In the genomic region with DNA sequence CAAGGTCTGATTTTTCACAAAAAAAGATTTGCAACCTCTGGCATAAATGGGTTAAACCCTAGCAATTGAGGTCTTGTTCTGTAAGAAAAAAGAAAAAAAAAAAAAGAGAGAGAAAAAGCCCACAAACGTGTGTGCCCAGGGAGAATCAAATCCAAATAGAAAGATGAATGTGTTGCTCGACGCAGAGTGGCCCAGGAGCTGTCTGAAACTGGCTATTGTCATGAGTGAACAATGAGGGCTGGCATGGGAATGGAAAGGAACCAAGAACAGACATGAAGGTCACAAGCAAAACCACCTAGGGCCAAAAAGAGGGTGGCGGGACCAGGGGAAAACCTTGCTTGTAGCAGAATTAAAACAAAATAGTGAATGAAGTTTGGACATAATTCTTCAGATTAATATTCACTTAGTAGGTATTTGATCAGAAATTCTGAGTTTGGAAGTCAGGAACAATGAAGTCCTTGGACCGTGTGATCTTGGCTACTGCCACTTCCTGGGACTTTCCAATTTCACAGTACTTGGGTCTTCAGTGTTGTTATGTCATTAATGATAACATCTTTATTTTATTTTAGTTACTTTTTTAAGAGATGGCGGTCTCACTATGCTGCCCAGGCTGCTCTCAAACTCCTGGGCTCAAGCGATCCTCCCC, we compare ENCODE assay signal across 1 cellular context.
TF ChIP-seq lines count a peak whose summit lies in the region.

No MANE protein-coding gene starts in this region.

TF ChIP-seq in K562, 482 proteins besides CTCF, POLR2A, EP300 and RAD21 (continued from another document):
- TF ChIP-seq RAD51 (IDR thresholded peaks at IDR 0.05; ENCODE audit: borderline replicate concordance, low read depth), result no peak
- TF ChIP-seq SUPT5H (IDR thresholded peaks at IDR 0.05), result peak; percentile 61; the same call in 1 of the 2 replicates
- 0 out of 2 replicates have a peak, but pooled peaks have one; percentile 2 for TF ChIP-seq GABPA (tag; conservative IDR thresholded peaks at IDR 0.05; ENCODE audit: low read depth)
- peak; percentile 15; the same call in 1 of the 2 replicates for TF ChIP-seq SOX6 (IDR thresholded peaks at IDR 0.05)
- 0 out of 4 replicates have a peak, but pooled peaks of 1 of the 2 experiments have one; percentile 38 for TF ChIP-seq ZNF639 (CRISPR knock-in tag; conservative IDR thresholded peaks at IDR 0.05 in 1 of 2, IDR thresholded peaks at IDR 0.05 in 1 of 2)
- TF ChIP-seq NBN (IDR thresholded peaks at IDR 0.05; ENCODE audit: low read depth), result 0 out of 2 replicates have a peak, but pooled peaks have one; percentile 24
- TF ChIP-seq, protein P1, sequence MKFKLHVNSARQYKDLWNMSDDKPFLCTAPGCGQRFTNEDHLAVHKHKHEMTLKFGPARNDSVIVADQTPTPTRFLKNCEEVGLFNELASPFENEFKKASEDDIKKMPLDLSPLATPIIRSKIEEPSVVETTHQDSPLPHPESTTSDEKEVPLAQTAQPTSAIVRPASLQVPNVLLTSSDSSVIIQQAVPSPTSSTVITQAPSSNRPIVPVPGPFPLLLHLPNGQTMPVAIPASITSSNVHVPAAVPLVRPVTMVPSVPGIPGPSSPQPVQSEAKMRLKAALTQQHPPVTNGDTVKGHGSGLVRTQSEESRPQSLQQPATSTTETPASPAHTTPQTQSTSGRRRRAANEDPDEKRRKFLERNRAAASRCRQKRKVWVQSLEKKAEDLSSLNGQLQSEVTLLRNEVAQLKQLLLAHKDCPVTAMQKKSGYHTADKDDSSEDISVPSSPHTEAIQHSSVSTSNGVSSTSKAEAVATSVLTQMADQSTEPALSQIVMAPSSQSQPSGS (CRISPR knock-in tag; IDR thresholded peaks at IDR 0.05), result no peak
- TF ChIP-seq POLR2B (IDR thresholded peaks at IDR 0.05; ENCODE audit: low read depth, partially characterized antibody), result peak; percentile 42
- 0 out of 2 replicates have a peak, but pooled peaks have one; percentile 59 for TF ChIP-seq POLR2AphosphoS2 (IDR thresholded peaks at IDR 0.05; ENCODE audit: low read length)
- TF ChIP-seq POLR2AphosphoS5 (IDR thresholded peaks at IDR 0.05; ENCODE audit: control insufficient read depth, insufficient read depth, low read depth, low read length), result 0 out of 2 replicates have a peak, but pooled peaks have one; percentile 9
- TF ChIP-seq YBX1 (IDR thresholded peaks at IDR 0.05), result no peak
- 0 out of 2 replicates have a peak, but pooled peaks have one; percentile 18 for TF ChIP-seq MXI1 (IDR thresholded peaks at IDR 0.05; ENCODE audit: low read depth, low read length)
- TF ChIP-seq HINFP (tag; conservative IDR thresholded peaks at IDR 0.05; ENCODE audit: low read depth), result 0 out of 2 replicates have a peak, but pooled peaks have one; percentile 20
- TF ChIP-seq, protein P2, sequence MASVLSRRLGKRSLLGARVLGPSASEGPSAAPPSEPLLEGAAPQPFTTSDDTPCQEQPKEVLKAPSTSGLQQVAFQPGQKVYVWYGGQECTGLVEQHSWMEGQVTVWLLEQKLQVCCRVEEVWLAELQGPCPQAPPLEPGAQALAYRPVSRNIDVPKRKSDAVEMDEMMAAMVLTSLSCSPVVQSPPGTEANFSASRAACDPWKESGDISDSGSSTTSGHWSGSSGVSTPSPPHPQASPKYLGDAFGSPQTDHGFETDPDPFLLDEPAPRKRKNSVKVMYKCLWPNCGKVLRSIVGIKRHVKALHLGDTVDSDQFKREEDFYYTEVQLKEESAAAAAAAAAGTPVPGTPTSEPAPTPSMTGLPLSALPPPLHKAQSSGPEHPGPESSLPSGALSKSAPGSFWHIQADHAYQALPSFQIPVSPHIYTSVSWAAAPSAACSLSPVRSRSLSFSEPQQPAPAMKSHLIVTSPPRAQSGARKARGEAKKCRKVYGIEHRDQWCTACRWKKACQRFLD (CRISPR knock-in tag; IDR thresholded peaks at IDR 0.05), result no peak
- peak; percentile 29 for TF ChIP-seq KDM5B (IDR thresholded peaks at IDR 0.05; ENCODE audit: insufficient replicate concordance, low read depth, low read length)
- no peak for TF ChIP-seq ZNF224 (CRISPR knock-in tag; IDR thresholded peaks at IDR 0.05)
- 0 out of 4 replicates have a peak, but pooled peaks of 1 of the 2 experiments have one; percentile 4 for TF ChIP-seq SIN3A (IDR thresholded peaks at IDR 0.05; ENCODE audit: borderline replicate concordance in 2 of 2, control insufficient read depth in 1 of 2, low read depth in 2 of 2, low read length in 2 of 2)
- TF ChIP-seq HDGF (IDR thresholded peaks at IDR 0.05), result peak; percentile 67; the same call in 1 of the 2 replicates
- peak in 1 of 2 experiments; percentile 11; a peak in 1 of 4 replicates for TF ChIP-seq HDAC1 (IDR thresholded peaks at IDR 0.05)
- TF ChIP-seq CHD1 (IDR thresholded peaks at IDR 0.05; ENCODE audit: low read length), result peak; percentile 63
- peak; percentile 15 to 20; a peak in 2 of 4 replicates for TF ChIP-seq MNT (conservative IDR thresholded peaks at IDR 0.05)
- no peak for TF ChIP-seq FIP1L1 (IDR thresholded peaks at IDR 0.05; ENCODE audit: low read depth, low read length, poor library complexity, severe bottlenecking)
- no peak for TF ChIP-seq SNRNP70 (optimal IDR thresholded peaks at IDR 0.05; ENCODE audit: low read depth, low read length)
- no peak for TF ChIP-seq PRDM10 (IDR thresholded peaks at IDR 0.05; ENCODE audit: partially characterized antibody)
- TF ChIP-seq, protein P3, sequence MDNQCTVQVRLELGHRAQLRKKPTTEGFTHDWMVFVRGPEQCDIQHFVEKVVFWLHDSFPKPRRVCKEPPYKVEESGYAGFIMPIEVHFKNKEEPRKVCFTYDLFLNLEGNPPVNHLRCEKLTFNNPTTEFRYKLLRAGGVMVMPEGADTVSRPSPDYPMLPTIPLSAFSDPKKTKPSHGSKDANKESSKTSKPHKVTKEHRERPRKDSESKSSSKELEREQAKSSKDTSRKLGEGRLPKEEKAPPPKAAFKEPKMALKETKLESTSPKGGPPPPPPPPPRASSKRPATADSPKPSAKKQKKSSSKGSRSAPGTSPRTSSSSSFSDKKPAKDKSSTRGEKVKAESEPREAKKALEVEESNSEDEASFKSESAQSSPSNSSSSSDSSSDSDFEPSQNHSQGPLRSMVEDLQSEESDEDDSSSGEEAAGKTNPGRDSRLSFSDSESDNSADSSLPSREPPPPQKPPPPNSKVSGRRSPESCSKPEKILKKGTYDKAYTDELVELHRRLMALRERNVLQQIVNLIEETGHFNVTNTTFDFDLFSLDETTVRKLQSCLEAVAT (IDR thresholded peaks at IDR 0.05), result peak; percentile 51 to 53
- TF ChIP-seq ZFX (CRISPR knock-in tag; IDR thresholded peaks at IDR 0.05), result peak; percentile 15; the same call in 1 of the 2 replicates
- TF ChIP-seq, protein P4, sequence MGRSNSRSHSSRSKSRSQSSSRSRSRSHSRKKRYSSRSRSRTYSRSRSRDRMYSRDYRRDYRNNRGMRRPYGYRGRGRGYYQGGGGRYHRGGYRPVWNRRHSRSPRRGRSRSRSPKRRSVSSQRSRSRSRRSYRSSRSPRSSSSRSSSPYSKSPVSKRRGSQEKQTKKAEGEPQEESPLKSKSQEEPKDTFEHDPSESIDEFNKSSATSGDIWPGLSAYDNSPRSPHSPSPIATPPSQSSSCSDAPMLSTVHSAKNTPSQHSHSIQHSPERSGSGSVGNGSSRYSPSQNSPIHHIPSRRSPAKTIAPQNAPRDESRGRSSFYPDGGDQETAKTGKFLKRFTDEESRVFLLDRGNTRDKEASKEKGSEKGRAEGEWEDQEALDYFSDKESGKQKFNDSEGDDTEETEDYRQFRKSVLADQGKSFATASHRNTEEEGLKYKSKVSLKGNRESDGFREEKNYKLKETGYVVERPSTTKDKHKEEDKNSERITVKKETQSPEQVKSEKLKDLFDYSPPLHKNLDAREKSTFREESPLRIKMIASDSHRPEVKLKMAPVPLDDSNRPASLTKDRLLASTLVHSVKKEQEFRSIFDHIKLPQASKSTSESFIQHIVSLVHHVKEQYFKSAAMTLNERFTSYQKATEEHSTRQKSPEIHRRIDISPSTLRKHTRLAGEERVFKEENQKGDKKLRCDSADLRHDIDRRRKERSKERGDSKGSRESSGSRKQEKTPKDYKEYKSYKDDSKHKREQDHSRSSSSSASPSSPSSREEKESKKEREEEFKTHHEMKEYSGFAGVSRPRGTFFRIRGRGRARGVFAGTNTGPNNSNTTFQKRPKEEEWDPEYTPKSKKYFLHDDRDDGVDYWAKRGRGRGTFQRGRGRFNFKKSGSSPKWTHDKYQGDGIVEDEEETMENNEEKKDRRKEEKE (IDR thresholded peaks at IDR 0.05; ENCODE audit: borderline replicate concordance in 1 of 2, control insufficient read depth in 1 of 2, low read depth in 2 of 2, low read length in 1 of 2), result 0 out of 4 replicates have a peak, but pooled peaks of 1 of the 2 experiments have one; percentile 37
